ENCODE assay signal across 1 cellular context in genomic region chr14:100721568-100721967, GRCh38.
TF ChIP-seq lines count a peak whose summit lies in the region.

No MANE protein-coding gene starts in this region.

TF ChIP-seq in IMR-90, 13 proteins besides CTCF, POLR2A, EP300 and RAD21:
- no peak for TF ChIP-seq NFE2L2 (IDR thresholded peaks at IDR 0.05; ENCODE audit: low read depth, low read length)
- TF ChIP-seq MAZ (IDR thresholded peaks at IDR 0.05; ENCODE audit: borderline replicate concordance, low read depth, low read length) = no peak
- TF ChIP-seq RFX5 (IDR thresholded peaks at IDR 0.05; ENCODE audit: low read depth, low read length) = no peak
- TF ChIP-seq FOS (IDR thresholded peaks at IDR 0.05; ENCODE audit: low read depth, low read length) = no peak
- no peak for TF ChIP-seq MXI1 (IDR thresholded peaks at IDR 0.05; ENCODE audit: borderline replicate concordance, low read depth, low read length)
- no peak for TF ChIP-seq CEBPB (IDR thresholded peaks at IDR 0.05; ENCODE audit: low read depth, low read length)
- TF ChIP-seq MAFK (IDR thresholded peaks at IDR 0.05; ENCODE audit: low read depth, low read length) = no peak
- TF ChIP-seq BHLHE40 (IDR thresholded peaks at IDR 0.05; ENCODE audit: low read depth, low read length) = no peak
- TF ChIP-seq CHD1 (IDR thresholded peaks at IDR 0.05; ENCODE audit: low read depth, low read length) = no peak
- TF ChIP-seq RCOR1 (IDR thresholded peaks at IDR 0.05; ENCODE audit: insufficient replicate concordance, low read length) = no peak
- TF ChIP-seq SMC3 (IDR thresholded peaks at IDR 0.05; ENCODE audit: low read depth, low read length) = no peak
- no peak for TF ChIP-seq USF2 (IDR thresholded peaks at IDR 0.05; ENCODE audit: low read depth, low read length)
